In genomic region chrX:130084651-130085237, GRCh38 we compare ENCODE assay signal across 9 cellular contexts. TPM values are rescaled to one million over a fixed set of nuclear protein-coding genes. Genes with fewer than 3 reads are reported as not detected.
DNase-seq lines count a peak whose midpoint lies in the region; ATAC-seq and TF ChIP-seq lines count a peak whose summit lies in the region.
"Had no signal": no experiment of that assay in that cellular context is flagged by ENCODE, and none has a peak within 500 bp of the region (broad histone marks: within the 10 kb centered on the region; RNA-seq: fewer than 3 reads in every experiment).

No MANE protein-coding gene starts in this region.

- no peak for TF ChIP-seq POLR2A in esophagus muscularis mucosa (IDR thresholded peaks at IDR 0.05; ENCODE audit: low read depth)

- no TSS peak for BruUV-seq in PC-9 (replicated peaks; lab: Mats Ljungman, UMichigan)

- no peak overlapping the region for H3K23ac ChIP-seq in mesendoderm (ENCODE audit: low read length)

- no peak overlapping the region for H2BK5ac ChIP-seq in mesendoderm (ENCODE audit: low read length)

- H3K36me3 ChIP-seq in KMS-11 (ENCODE audit: insufficient read depth) (no peaks in the 10 kb centered on the region), esophagus muscularis mucosa (no peaks in the 10 kb centered on the region), mesendoderm (ENCODE audit: control insufficient read depth, insufficient read depth, low read length) (no peaks in the 10 kb centered on the region), PC-9 (ENCODE audit: low read depth) (0 out of 2 replicates have a peak, but pooled peaks cover 7% of the 10 kb centered on the region)

- no peak overlapping the region for H2BK15ac ChIP-seq in mesendoderm (replicated peaks; ENCODE audit: low read depth)

- TF ChIP-seq CTCF in GM12873 (IDR thresholded peaks at IDR 0.05; ENCODE audit: insufficient read depth, low read depth, low read length, missing control alignments) (peak; percentile 7), KMS-11 (conservative IDR thresholded peaks at IDR 0.05; ENCODE audit: low read depth, low read length) (no peak), esophagus muscularis mucosa (IDR thresholded peaks at IDR 0.05) (no peak), PC-9 (conservative IDR thresholded peaks at IDR 0.05) (no peak)

- peaks cover 27% of the 10 kb centered on the region for H3F3A ChIP-seq in PC-9 (ENCODE audit: insufficient read depth, low read depth)

- H3K79me1 ChIP-seq in mesendoderm (ENCODE audit: low read length): no peaks in the 10 kb centered on the region

- H3K79me2 ChIP-seq in KMS-11 (ENCODE audit: insufficient read depth, low read depth): no peaks in the 10 kb centered on the region
- no peaks in the 10 kb centered on the region for H3K79me2 ChIP-seq in mesendoderm (ENCODE audit: control insufficient read depth, insufficient read depth, low read length)
- H3K79me2 ChIP-seq in PC-9 (ENCODE audit: low read depth): peaks cover 34% of the 10 kb centered on the region

- CTCF ChIA-PET in PC-9 (lab: Charles Lee): no interaction called here

- WGBS in esophagus muscularis mucosa: 78% methylated on average over 6 of the region's 9 CpGs
- WGBS in mesendoderm (ENCODE audit: extremely low coverage, insufficient coverage, low lambda C conversion rate): no CpG with 5 or more reads among the region's 9 CpGs

- H3K27me3 ChIP-seq in KMS-11 (ENCODE audit: insufficient read depth, low read depth) (no peaks in the 10 kb centered on the region), esophagus muscularis mucosa (no peaks in the 10 kb centered on the region), mesendoderm (ENCODE audit: insufficient read depth, low read length, poor library complexity) (no peaks in the 10 kb centered on the region), PC-9 (ENCODE audit: insufficient read depth, low read depth) (no peaks in the 10 kb centered on the region)

- H3K4me1 ChIP-seq in KMS-11 (ENCODE audit: low read depth, poor library complexity, severe bottlenecking) (peaks cover 74% of the 10 kb centered on the region), esophagus muscularis mucosa (peaks cover 10 to 27% (median 20%) of the 10 kb centered on the region in 4 donors), mesendoderm (ENCODE audit: control insufficient read depth, low read depth, low read length) (peaks cover 3% of the 10 kb centered on the region), PC-9 (replicated peaks; ENCODE audit: insufficient read depth) (peaks cover 4% of the 10 kb centered on the region)

- no peak overlapping the region for H2AFZ ChIP-seq in KMS-11 (ENCODE audit: low read depth)
- no peak overlapping the region for H2AFZ ChIP-seq in PC-9

- H3K4me3 ChIP-seq in KMS-11 (IDR thresholded peaks at IDR 0.05; ENCODE audit: insufficient read depth, low read depth, low read length): no peak overlapping the region
- H3K4me3 ChIP-seq in esophagus muscularis mucosa: no peak overlapping the region
- no peak overlapping the region for H3K4me3 ChIP-seq in mesendoderm (ENCODE audit: low read length)
- H3K4me3 ChIP-seq in PC-9: no peak overlapping the region

- H3K9me2 ChIP-seq in PC-9 (ENCODE audit: insufficient read depth): no peaks in the 10 kb centered on the region

- no peak overlapping the region for H3K18ac ChIP-seq in mesendoderm (ENCODE audit: low read length)

- H3K9me3 ChIP-seq in esophagus muscularis mucosa: no peaks in the 10 kb centered on the region
- no peaks in the 10 kb centered on the region for H3K9me3 ChIP-seq in PC-9 (ENCODE audit: insufficient read depth, low read depth)

- no peak overlapping the region for H2BK120ac ChIP-seq in mesendoderm (ENCODE audit: low read depth, low read length)

- DNase-seq in esophagus muscularis mucosa (ENCODE audit: extremely low spot score) (no peak), mesendoderm (no peak), SW480 (ENCODE audit: low spot score) (no peak), PC-9 (no peak), HuH-7.5 (ENCODE audit: low spot score) (no peak)

- intact Hi-C loops in esophagus muscularis mucosa (cut with DNase I) (loop anchor here (5.0 kb wide), 1 partner anchor 38 kb away; no protein-coding TSS in a partner anchor), PC-9 (cut with micrococcal nuclease; ENCODE audit: unreplicated experiment) (no loop called here)

- peak overlapping the region; percentile 89 for H3K4me2 ChIP-seq in KMS-11
- H3K4me2 ChIP-seq in mesendoderm (ENCODE audit: low read length): no peak overlapping the region
- no peak overlapping the region for H3K4me2 ChIP-seq in PC-9

- H4K5ac ChIP-seq in mesendoderm (ENCODE audit: low read length): no peak overlapping the region

- H2AK5ac ChIP-seq in mesendoderm (ENCODE audit: low read length): no peak overlapping the region

- ATAC-seq in GM21390 (IDR thresholded peaks at IDR 0.05; ENCODE audit: unreplicated experiment): peak; percentile 39

- POLR2A ChIA-PET in PC-9 (lab: Charles Lee; ENCODE audit: unreplicated experiment): no interaction called here

- no peak for TF ChIP-seq EP300 in esophagus muscularis mucosa (IDR thresholded peaks at IDR 0.05)

- no peak overlapping the region for H3K4ac ChIP-seq in mesendoderm (ENCODE audit: low read depth, low read length)

- H3K27ac ChIP-seq in KMS-11: peak overlapping the region; percentile 59
- peak overlapping the region; percentile 18 to 52 (median 37) for H3K27ac ChIP-seq in esophagus muscularis mucosa (replicated peaks in 1 of 4)
- H3K27ac ChIP-seq in mesendoderm (ENCODE audit: low read depth, low read length): no peak overlapping the region
- H3K27ac ChIP-seq in PC-9: no peak overlapping the region

- H4K8ac ChIP-seq in mesendoderm (ENCODE audit: low read depth, low read length): no peak overlapping the region

- H4K20me1 ChIP-seq in KMS-11 (ENCODE audit: insufficient read depth) (no peaks in the 10 kb centered on the region), PC-9 (ENCODE audit: insufficient read depth) (peaks cover 10% of the 10 kb centered on the region)

- no peak overlapping the region for H3K56ac ChIP-seq in mesendoderm (ENCODE audit: low read length)

- no peak overlapping the region for H3K9ac ChIP-seq in KMS-11
- H3K9ac ChIP-seq in mesendoderm (ENCODE audit: low read length): no peak overlapping the region

RNA-seq across cellular contexts. Expression of gene ELF4, which starts 25.6 kb away (rescaled TPM):
- total RNA-seq in esophagus muscularis mucosa (1 to 10 TPM; 6.2 to 9.9 (median 9.4) TPM), PC-9 (2021) (53.0 and 60.3 TPM in 2 replicates)
- polyA plus RNA-seq in mesendoderm (2013, experiment 1 of 2): 1.9 TPM
- polyA plus RNA-seq in mesendoderm (2013, experiment 2 of 2): 1.8 TPM
- polyA plus RNA-seq: neural cell had no signal

Comparison
In these comparisons a context has a peak if more than half of its experiments do, and no peak if none do; other contexts are left out.
1. H3K27ac ChIP-seq: peak in KMS-11 (single experiment) and esophagus muscularis mucosa (4 of 4); none in mesendoderm (single experiment) and PC-9 (single experiment).